In the genomic region with DNA sequence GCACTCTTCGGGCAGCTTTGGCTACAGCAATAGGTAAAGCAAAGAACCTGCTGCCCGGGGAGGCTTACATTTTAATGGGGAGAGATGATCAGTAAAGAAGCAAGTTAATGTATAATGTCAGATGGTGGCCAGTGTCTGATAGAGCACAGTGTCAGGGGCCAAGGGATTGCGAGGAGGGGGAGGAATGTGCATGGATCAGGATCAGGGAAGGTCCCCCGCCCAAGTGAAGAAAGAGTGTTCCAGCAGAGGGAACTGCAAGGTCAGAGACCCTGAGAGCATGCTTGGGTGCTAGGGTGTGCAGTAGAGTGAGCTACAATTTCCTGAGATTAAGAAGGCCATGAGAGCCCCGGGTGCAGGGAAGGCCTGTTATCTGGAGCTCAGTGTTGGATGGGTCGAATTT, we compare ENCODE assay signal across 10 cellular contexts. TPM values are rescaled to one million over a fixed set of nuclear protein-coding genes. Genes with fewer than 3 reads are reported as not detected.
"Had no signal": no experiment of that assay in that cellular context is flagged by ENCODE, and none has a peak within 500 bp of the region (broad histone marks: within the 10 kb centered on the region; RNA-seq: fewer than 3 reads in every experiment).

No MANE protein-coding gene starts in this region.

- H3K4me2 ChIP-seq: neural progenitor cell, SK-N-SH had no signal

- H3K9ac ChIP-seq: neural progenitor cell, SK-N-SH had no signal

- H2AFZ ChIP-seq: neural progenitor cell had no signal

- DNase-seq: activated CD4-positive, alpha-beta memory T cell treated with anti-CD3 and anti-CD28 coated beads for 36 hours; activated CD4-positive, alpha-beta T cell treated with anti-CD3 and anti-CD28 coated beads for 36 hours; amniotic stem cell; dorsolateral prefrontal cortex; foreskin fibroblast; stimulated activated CD4-positive, alpha-beta T cell treated with anti-CD3 and anti-CD28 coated beads, Interleukin-2, amount 100 ng/mL, for 48 hours had no signal

- H3K9me3 ChIP-seq: SK-N-SH, thoracic aorta had no signal

- H3K27me3 ChIP-seq: dorsolateral prefrontal cortex, neural progenitor cell had no signal

- ATAC-seq: activated CD4-positive, alpha-beta T cell treated with anti-CD3 and anti-CD28 coated beads for 36 hours; WTC11 had no signal

- H3K36me3 ChIP-seq: neural progenitor cell, thoracic aorta had no signal

- H3K4me3 ChIP-seq: neural progenitor cell had no signal

- H3K27ac ChIP-seq: neural progenitor cell had no signal

RNA-seq across cellular contexts. Expression of gene TIMP3, which starts 39.7 kb away (rescaled TPM):
- total RNA-seq: activated CD4-positive, alpha-beta memory T cell treated with anti-CD3 and anti-CD28 coated beads for 36 hours; activated CD4-positive, alpha-beta T cell treated with anti-CD3 and anti-CD28 coated beads for 36 hours had no signal
